In the genomic region with DNA sequence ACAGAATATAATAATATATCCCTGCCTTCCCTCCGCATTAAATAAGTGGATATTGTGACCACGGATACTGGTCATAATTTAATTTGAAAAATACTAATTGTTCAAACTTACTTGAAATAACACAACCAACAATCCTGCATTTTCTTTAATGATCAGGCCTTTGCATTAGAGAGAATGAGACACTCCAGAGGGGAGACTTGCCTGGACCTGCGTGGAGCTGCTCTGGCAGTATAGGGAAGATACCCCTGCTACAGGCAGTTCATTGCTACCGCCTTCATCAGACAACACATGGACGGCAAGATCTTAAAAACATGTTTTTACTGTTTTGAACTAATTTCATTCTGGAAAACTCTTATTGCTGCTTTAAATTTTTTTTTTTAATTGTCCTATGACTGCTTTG, we compare ENCODE assay signal across 21 cellular contexts.
"Had no signal": no experiment of that assay in that cellular context is flagged by ENCODE, and none has a peak within 500 bp of the region (broad histone marks: within the 10 kb centered on the region; RNA-seq: fewer than 3 reads in every experiment).

No MANE protein-coding gene starts in this region.

- H3K27me3 ChIP-seq: ascending aorta, brain microvascular endothelial cell, esophagus squamous epithelium, gastrocnemius medialis, spleen, tibial nerve had no signal

- ATAC-seq: gastrocnemius medialis; mucosa of descending colon; natural killer cell treated with Interleukin-12 subunit alpha and Interleukin-12 subunit beta and Interleukin-15 and Interleukin-18, amount 100 ng/mL, for 72 hours had no signal

- H3K4me3 Mint-ChIP-seq: activated naive CD4-positive, alpha-beta T cell treated with anti-CD3 and anti-CD28 coated beads, Interleukin-2, amount 10 ng/mL, durations not matched to agents 7 days and 5 days; activated naive CD8-positive, alpha-beta T cell treated with anti-CD3 and anti-CD28 coated beads, Interleukin-2, amount 10 ng/mL, durations not matched to agents 7 days and 5 days; natural killer cell treated with Interleukin-12 subunit alpha and Interleukin-12 subunit beta and Interleukin-15 and Interleukin-18, amount 100 ng/mL, for 72 hours had no signal

- H3K36me3 Mint-ChIP-seq: activated naive CD4-positive, alpha-beta T cell treated with anti-CD3 and anti-CD28 coated beads, Interleukin-2, amount 10 ng/mL, durations not matched to agents 7 days and 5 days; activated naive CD8-positive, alpha-beta T cell treated with anti-CD3 and anti-CD28 coated beads, Interleukin-2, amount 10 ng/mL, durations not matched to agents 7 days and 5 days; natural killer cell treated with Interleukin-12 subunit alpha and Interleukin-12 subunit beta and Interleukin-15 and Interleukin-18, amount 100 ng/mL, for 72 hours had no signal

- H3K4me1 ChIP-seq: ascending aorta, left ventricle myocardium inferior, spleen had no signal

- H3K27me3 Mint-ChIP-seq: activated naive CD4-positive, alpha-beta T cell treated with anti-CD3 and anti-CD28 coated beads, Interleukin-2, amount 10 ng/mL, durations not matched to agents 7 days and 5 days; activated naive CD8-positive, alpha-beta T cell treated with anti-CD3 and anti-CD28 coated beads, Interleukin-2, amount 10 ng/mL, durations not matched to agents 7 days and 5 days; natural killer cell treated with Interleukin-12 subunit alpha and Interleukin-12 subunit beta and Interleukin-15 and Interleukin-18, amount 100 ng/mL, for 72 hours had no signal

- H3K27ac Mint-ChIP-seq: activated naive CD4-positive, alpha-beta T cell treated with anti-CD3 and anti-CD28 coated beads, Interleukin-2, amount 10 ng/mL, durations not matched to agents 7 days and 5 days; activated naive CD8-positive, alpha-beta T cell treated with anti-CD3 and anti-CD28 coated beads, Interleukin-2, amount 10 ng/mL, durations not matched to agents 7 days and 5 days; natural killer cell treated with Interleukin-12 subunit alpha and Interleukin-12 subunit beta and Interleukin-15 and Interleukin-18, amount 100 ng/mL, for 72 hours had no signal

- DNase-seq: activated CD4-positive, alpha-beta T cell treated with anti-CD3 and anti-CD28 coated beads for 4 hours; activated CD4-positive, alpha-beta T cell treated with anti-CD3 and anti-CD28 coated beads, Interleukin-2, amount 50 U/mL, for 4 hours; activated effector memory CD4-positive, alpha-beta T cell treated with anti-CD3 and anti-CD28 coated beads, Interleukin-2, amount 50 U/mL, for 16 hours; activated naive CD4-positive, alpha-beta T cell treated with anti-CD3 and anti-CD28 coated beads, Interleukin-2, amount 10 ng/mL, durations not matched to agents 7 days and 5 days; activated naive CD8-positive, alpha-beta T cell treated with anti-CD3 and anti-CD28 coated beads, Interleukin-2, amount 10 ng/mL, durations not matched to agents 7 days and 5 days; activated T-cell treated with anti-CD3 and anti-CD28 coated beads for 4 hours; brain microvascular endothelial cell; central memory CD4-positive, alpha-beta T cell; esophagus squamous epithelium; gastrocnemius medialis; glutamatergic neuron; left ventricle myocardium inferior; mucosa of descending colon; posterior cingulate gyrus; right cardiac atrium; spleen; stimulated activated naive CD4-positive, alpha-beta T cell treated with Interleukin-2 at 50 U/mL for 16 hours had no signal

- H3K4me3 ChIP-seq: ascending aorta, esophagus squamous epithelium, gastrocnemius medialis, left ventricle myocardium inferior, lung, mucosa of descending colon, spleen, tibial nerve had no signal

- H3K36me3 ChIP-seq: ascending aorta, brain microvascular endothelial cell, esophagus squamous epithelium, gastrocnemius medialis, left ventricle myocardium inferior, spleen, tibial nerve had no signal

- H3K9me3 ChIP-seq: ascending aorta, esophagus squamous epithelium, gastrocnemius medialis, left ventricle myocardium inferior, mucosa of descending colon, spleen, tibial nerve had no signal

- H3K9me3 Mint-ChIP-seq: activated naive CD4-positive, alpha-beta T cell treated with anti-CD3 and anti-CD28 coated beads, Interleukin-2, amount 10 ng/mL, durations not matched to agents 7 days and 5 days; activated naive CD8-positive, alpha-beta T cell treated with anti-CD3 and anti-CD28 coated beads, Interleukin-2, amount 10 ng/mL, durations not matched to agents 7 days and 5 days had no signal

- H3K27ac ChIP-seq: ascending aorta, gastrocnemius medialis, left ventricle myocardium inferior, spleen had no signal

- H3K4me1 Mint-ChIP-seq: activated naive CD4-positive, alpha-beta T cell treated with anti-CD3 and anti-CD28 coated beads, Interleukin-2, amount 10 ng/mL, durations not matched to agents 7 days and 5 days; activated naive CD8-positive, alpha-beta T cell treated with anti-CD3 and anti-CD28 coated beads, Interleukin-2, amount 10 ng/mL, durations not matched to agents 7 days and 5 days had no signal
